Comparison of ENCODE assay signal across 1 cellular context in the genomic region with DNA sequence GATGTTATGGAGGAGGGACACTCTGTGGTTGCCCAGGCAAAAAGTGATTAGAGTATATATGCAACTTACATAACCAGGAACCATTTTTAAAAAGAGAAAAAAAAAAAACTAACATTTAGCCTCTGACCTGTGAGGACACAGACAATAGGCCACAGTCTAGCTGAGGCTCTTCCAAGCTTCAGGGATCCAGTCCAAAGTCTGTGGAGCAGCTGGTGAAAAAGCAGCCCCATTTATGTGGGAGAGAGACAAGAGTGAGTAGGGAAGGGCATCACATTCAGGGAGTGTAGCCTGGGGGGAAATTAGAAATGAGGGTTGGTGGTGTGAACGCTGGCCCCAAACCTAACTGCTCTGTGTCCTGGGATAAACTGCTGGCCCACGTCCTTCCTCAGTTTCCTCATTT.
TF ChIP-seq lines count a peak whose summit lies in the region.

No MANE protein-coding gene starts in this region.

TF ChIP-seq in HepG2, 621 proteins besides CTCF, POLR2A, EP300 and RAD21 (continued from another document and continues in another):
- TF ChIP-seq ZNF280D (CRISPR knock-in tag; IDR thresholded peaks at IDR 0.05), result no peak
- TF ChIP-seq, protein P1, sequence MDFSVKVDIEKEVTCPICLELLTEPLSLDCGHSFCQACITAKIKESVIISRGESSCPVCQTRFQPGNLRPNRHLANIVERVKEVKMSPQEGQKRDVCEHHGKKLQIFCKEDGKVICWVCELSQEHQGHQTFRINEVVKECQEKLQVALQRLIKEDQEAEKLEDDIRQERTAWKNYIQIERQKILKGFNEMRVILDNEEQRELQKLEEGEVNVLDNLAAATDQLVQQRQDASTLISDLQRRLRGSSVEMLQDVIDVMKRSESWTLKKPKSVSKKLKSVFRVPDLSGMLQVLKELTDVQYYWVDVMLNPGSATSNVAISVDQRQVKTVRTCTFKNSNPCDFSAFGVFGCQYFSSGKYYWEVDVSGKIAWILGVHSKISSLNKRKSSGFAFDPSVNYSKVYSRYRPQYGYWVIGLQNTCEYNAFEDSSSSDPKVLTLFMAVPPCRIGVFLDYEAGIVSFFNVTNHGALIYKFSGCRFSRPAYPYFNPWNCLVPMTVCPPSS (IDR thresholded peaks at IDR 0.05), result no peak
- TF ChIP-seq RBFOX2 (IDR thresholded peaks at IDR 0.05; ENCODE audit: low read depth, low read length), result no peak
- no peak for TF ChIP-seq DNMT1 (CRISPR knock-in tag; IDR thresholded peaks at IDR 0.05)
- no peak for TF ChIP-seq ZNF646 (CRISPR knock-in tag; IDR thresholded peaks at IDR 0.05)
- TF ChIP-seq, protein P2, sequence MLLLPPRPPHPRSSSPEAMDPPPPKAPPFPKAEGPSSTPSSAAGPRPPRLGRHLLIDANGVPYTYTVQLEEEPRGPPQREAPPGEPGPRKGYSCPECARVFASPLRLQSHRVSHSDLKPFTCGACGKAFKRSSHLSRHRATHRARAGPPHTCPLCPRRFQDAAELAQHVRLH (CRISPR knock-in tag; IDR thresholded peaks at IDR 0.05; ENCODE audit: borderline replicate concordance, low read depth), result no peak
- TF ChIP-seq ZKSCAN1 (IDR thresholded peaks at IDR 0.05; ENCODE audit: low read length), result no peak
- no peak for TF ChIP-seq SMAD9 (CRISPR knock-in tag; IDR thresholded peaks at IDR 0.05)
- no peak for TF ChIP-seq EED (CRISPR knock-in tag; IDR thresholded peaks at IDR 0.05)
- TF ChIP-seq, protein P3, sequence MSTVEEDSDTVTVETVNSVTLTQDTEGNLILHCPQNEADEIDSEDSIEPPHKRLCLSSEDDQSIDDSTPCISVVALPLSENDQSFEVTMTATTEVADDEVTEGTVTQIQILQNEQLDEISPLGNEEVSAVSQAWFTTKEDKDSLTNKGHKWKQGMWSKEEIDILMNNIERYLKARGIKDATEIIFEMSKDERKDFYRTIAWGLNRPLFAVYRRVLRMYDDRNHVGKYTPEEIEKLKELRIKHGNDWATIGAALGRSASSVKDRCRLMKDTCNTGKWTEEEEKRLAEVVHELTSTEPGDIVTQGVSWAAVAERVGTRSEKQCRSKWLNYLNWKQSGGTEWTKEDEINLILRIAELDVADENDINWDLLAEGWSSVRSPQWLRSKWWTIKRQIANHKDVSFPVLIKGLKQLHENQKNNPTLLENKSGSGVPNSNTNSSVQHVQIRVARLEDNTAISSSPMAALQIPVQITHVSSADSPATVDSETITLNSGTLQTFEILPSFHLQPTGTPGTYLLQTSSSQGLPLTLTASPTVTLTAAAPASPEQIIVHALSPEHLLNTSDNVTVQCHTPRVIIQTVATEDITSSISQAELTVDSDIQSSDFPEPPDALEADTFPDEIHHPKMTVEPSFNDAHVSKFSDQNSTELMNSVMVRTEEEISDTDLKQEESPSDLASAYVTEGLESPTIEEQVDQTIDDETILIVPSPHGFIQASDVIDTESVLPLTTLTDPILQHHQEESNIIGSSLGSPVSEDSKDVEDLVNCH (CRISPR knock-in tag; IDR thresholded peaks at IDR 0.05), result no peak
- no peak for TF ChIP-seq ARNTL (CRISPR knock-in tag; IDR thresholded peaks at IDR 0.05)
- peak; percentile 72 for TF ChIP-seq ARID5B (CRISPR knock-in tag; IDR thresholded peaks at IDR 0.05)
- TF ChIP-seq HDAC2 (CRISPR knock-in tag; IDR thresholded peaks at IDR 0.05), result no peak
- TF ChIP-seq, protein P4, sequence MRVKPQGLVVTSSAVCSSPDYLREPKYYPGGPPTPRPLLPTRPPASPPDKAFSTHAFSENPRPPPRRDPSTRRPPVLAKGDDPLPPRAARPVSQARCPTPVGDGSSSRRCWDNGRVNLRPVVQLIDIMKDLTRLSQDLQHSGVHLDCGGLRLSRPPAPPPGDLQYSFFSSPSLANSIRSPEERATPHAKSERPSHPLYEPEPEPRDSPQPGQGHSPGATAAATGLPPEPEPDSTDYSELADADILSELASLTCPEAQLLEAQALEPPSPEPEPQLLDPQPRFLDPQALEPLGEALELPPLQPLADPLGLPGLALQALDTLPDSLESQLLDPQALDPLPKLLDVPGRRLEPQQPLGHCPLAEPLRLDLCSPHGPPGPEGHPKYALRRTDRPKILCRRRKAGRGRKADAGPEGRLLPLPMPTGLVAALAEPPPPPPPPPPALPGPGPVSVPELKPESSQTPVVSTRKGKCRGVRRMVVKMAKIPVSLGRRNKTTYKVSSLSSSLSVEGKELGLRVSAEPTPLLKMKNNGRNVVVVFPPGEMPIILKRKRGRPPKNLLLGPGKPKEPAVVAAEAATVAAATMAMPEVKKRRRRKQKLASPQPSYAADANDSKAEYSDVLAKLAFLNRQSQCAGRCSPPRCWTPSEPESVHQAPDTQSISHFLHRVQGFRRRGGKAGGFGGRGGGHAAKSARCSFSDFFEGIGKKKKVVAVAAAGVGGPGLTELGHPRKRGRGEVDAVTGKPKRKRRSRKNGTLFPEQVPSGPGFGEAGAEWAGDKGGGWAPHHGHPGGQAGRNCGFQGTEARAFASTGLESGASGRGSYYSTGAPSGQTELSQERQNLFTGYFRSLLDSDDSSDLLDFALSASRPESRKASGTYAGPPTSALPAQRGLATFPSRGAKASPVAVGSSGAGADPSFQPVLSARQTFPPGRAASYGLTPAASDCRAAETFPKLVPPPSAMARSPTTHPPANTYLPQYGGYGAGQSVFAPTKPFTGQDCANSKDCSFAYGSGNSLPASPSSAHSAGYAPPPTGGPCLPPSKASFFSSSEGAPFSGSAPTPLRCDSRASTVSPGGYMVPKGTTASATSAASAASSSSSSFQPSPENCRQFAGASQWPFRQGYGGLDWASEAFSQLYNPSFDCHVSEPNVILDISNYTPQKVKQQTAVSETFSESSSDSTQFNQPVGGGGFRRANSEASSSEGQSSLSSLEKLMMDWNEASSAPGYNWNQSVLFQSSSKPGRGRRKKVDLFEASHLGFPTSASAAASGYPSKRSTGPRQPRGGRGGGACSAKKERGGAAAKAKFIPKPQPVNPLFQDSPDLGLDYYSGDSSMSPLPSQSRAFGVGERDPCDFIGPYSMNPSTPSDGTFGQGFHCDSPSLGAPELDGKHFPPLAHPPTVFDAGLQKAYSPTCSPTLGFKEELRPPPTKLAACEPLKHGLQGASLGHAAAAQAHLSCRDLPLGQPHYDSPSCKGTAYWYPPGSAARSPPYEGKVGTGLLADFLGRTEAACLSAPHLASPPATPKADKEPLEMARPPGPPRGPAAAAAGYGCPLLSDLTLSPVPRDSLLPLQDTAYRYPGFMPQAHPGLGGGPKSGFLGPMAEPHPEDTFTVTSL (CRISPR knock-in tag; IDR thresholded peaks at IDR 0.05; ENCODE audit: borderline replicate concordance), result 0 out of 2 replicates have a peak, but pooled peaks have one; percentile 43
- TF ChIP-seq GMEB1 (CRISPR knock-in tag; IDR thresholded peaks at IDR 0.05; ENCODE audit: borderline replicate concordance), result no peak
- no peak for TF ChIP-seq CBX5 (CRISPR knock-in tag; IDR thresholded peaks at IDR 0.05; ENCODE audit: borderline replicate concordance)
- no peak for TF ChIP-seq BCL3 (CRISPR knock-in tag; IDR thresholded peaks at IDR 0.05)
- TF ChIP-seq KDM6A (CRISPR knock-in tag; IDR thresholded peaks at IDR 0.05; ENCODE audit: low read depth), result peak; percentile 31; the same call in 1 of the 2 replicates
- no peak; the same call in 1 of the 2 replicates for TF ChIP-seq ZFX (CRISPR knock-in tag; IDR thresholded peaks at IDR 0.05; ENCODE audit: low read depth)
- no peak for TF ChIP-seq RBM22 (optimal IDR thresholded peaks at IDR 0.05; ENCODE audit: low read length)
